In the genomic region with DNA sequence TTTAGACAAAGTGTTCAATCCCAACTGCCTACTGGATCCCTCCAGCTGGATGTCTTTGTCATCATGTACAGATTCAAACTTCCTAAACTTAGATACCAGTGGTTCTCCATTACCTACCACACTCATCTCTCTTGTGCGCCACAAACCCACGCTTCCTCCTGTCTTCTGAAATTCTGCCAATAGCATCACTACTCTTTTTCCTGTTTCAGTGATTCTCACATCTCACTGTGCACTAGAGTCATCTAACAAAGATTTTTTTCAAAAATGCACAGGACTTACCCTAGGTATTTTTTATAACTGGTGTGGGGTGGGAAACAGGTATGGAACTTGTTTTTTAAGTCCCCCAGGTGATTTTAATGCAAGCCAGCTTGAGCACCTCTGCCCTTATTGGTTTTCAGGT, we compare ENCODE assay signal across 1 cellular context.
TF ChIP-seq lines count a peak whose summit lies in the region.

No MANE protein-coding gene starts in this region.

TF ChIP-seq in IMR-90, 13 proteins besides CTCF, POLR2A, EP300 and RAD21 (continued from another document):
- TF ChIP-seq CEBPB (IDR thresholded peaks at IDR 0.05; ENCODE audit: low read depth, low read length) (no peak), CHD1 (IDR thresholded peaks at IDR 0.05; ENCODE audit: low read depth, low read length) (no peak), MAFK (IDR thresholded peaks at IDR 0.05; ENCODE audit: low read depth, low read length) (no peak), NFE2L2 (IDR thresholded peaks at IDR 0.05; ENCODE audit: low read depth, low read length) (no peak), MXI1 (IDR thresholded peaks at IDR 0.05; ENCODE audit: borderline replicate concordance, low read depth, low read length) (no peak), MAZ (IDR thresholded peaks at IDR 0.05; ENCODE audit: borderline replicate concordance, low read depth, low read length) (no peak)
